In genomic region chr19:55176116-55176515, GRCh38 we compare ENCODE assay signal across 25 cellular contexts. TPM values are rescaled to one million over a fixed set of nuclear protein-coding genes. Genes with fewer than 3 reads are reported as not detected.
DNase-seq lines count a peak whose midpoint lies in the region; ATAC-seq and TF ChIP-seq lines count a peak whose summit lies in the region.
"Had no signal": no experiment of that assay in that cellular context is flagged by ENCODE, and none has a peak within 500 bp of the region (broad histone marks: within the 10 kb centered on the region; RNA-seq: fewer than 3 reads in every experiment).

No MANE protein-coding gene starts in this region.

- DNase-seq in DND-41: peak; percentile 17
- DNase-seq in Jurkat, Clone E6-1 (ENCODE audit: low read depth, low spot score): peak; percentile 69
- no peak for DNase-seq in PC-9
- peak; percentile 52 for DNase-seq in epidermal melanocyte (ENCODE audit: insufficient read length, low spot score)
- no peak for DNase-seq in left ventricle myocardium superior
- no peak for DNase-seq in HuH-7.5 (ENCODE audit: low spot score)
- no peak for DNase-seq in cortex of kidney (lab: John Stamatoyannopoulos, UW)
- DNase-seq: activated CD4-positive, alpha-beta memory T cell treated with anti-CD3 and anti-CD28 coated beads for 36 hours; activated CD4-positive, CD25-positive, alpha-beta regulatory T cell; caudate nucleus; dermis blood vessel endothelial cell; H7; lower lobe of right lung; NCI-H1417; NCI-H524 treated with DMSO at 0.1 percent for 48 hours; nephron progenitor cell; posterior cingulate gyrus; RPMI8226; stimulated activated CD4-positive, alpha-beta T cell treated with anti-CD3 and anti-CD28 coated beads, Interleukin-15, amount 100 ng/mL, for 24 hours; stimulated activated naive CD8-positive, alpha-beta T cell treated with anti-CD3 and anti-CD28 coated beads, Interleukin-15, Interleukin-2, amounts not matched to agents 100 U/mL and 50 U/mL, for 24 hours had no signal

- no peaks in the 10 kb centered on the region for H3K9me2 ChIP-seq in PC-9 (ENCODE audit: insufficient read depth)

- POLR2A ChIA-PET in PC-9 (lab: Charles Lee; ENCODE audit: unreplicated experiment): interaction anchor here (0.6 kb wide), 1 partner anchor 101 kb away, joined by 3 read pairs; the partner anchor contains the start of gene EPS8L1

- H3F3A ChIP-seq in PC-9 (ENCODE audit: insufficient read depth, low read depth): peaks cover 25% of the 10 kb centered on the region

- H3K4me3 ChIP-seq in DND-41 (ENCODE audit: low read depth in 1 of 2, low read length in 2 of 2) (no peak overlapping the region), PC-9 (no peak overlapping the region)
- H3K4me3 ChIP-seq in Jurkat, Clone E6-1 (ENCODE audit: low read length): no peak overlapping the region
- H3K4me3 ChIP-seq: ascending aorta, lower lobe of right lung, vagina had no signal

- intact Hi-C loops in PC-9 (cut with micrococcal nuclease; ENCODE audit: unreplicated experiment) (no loop called here), left ventricle myocardium superior (cut with micrococcal nuclease) (no loop called here)

- H3K4me1 ChIP-seq in DND-41 (ENCODE audit: insufficient read depth, low read length) (peaks cover 27% of the 10 kb centered on the region), PC-9 (replicated peaks; ENCODE audit: insufficient read depth) (peaks cover 10% of the 10 kb centered on the region; the same call in 1 of the 2 replicates)

- ATAC-seq in DND-41 (ENCODE audit: insufficient read depth, low read depth): no peak
- ATAC-seq in left ventricle myocardium superior: no peak
- ATAC-seq: lower lobe of right lung; SK-N-SH treated with all-trans-retinoic acid at 6 μM for 48 hours; stimulated activated naive CD8-positive, alpha-beta T cell treated with anti-CD3 and anti-CD28 coated beads, Interleukin-15, Interleukin-2, amounts not matched to agents 100 U/mL and 50 U/mL, for 24 hours had no signal

- peaks cover 15% of the 10 kb centered on the region for H3K27me3 ChIP-seq in DND-41 (ENCODE audit: insufficient read depth, low read length, poor library complexity)
- no peaks in the 10 kb centered on the region for H3K27me3 ChIP-seq in PC-9 (ENCODE audit: insufficient read depth, low read depth)

- no peak overlapping the region for H2AFZ ChIP-seq in DND-41 (ENCODE audit: low read depth, low read length)
- no peak overlapping the region for H2AFZ ChIP-seq in PC-9

- no peaks in the 10 kb centered on the region for H3K9me3 ChIP-seq in DND-41 (ENCODE audit: insufficient read depth, low read length, severe bottlenecking)
- no peaks in the 10 kb centered on the region for H3K9me3 ChIP-seq in PC-9 (ENCODE audit: insufficient read depth, low read depth)
- H3K9me3 ChIP-seq: ascending aorta, lower lobe of right lung, vagina had no signal

- BruUV-seq in PC-9 (replicated peaks; lab: Mats Ljungman, UMichigan): no TSS peak

- H3K4me2 ChIP-seq in DND-41 (ENCODE audit: insufficient read depth, low read length) (no peak overlapping the region), PC-9 (no peak overlapping the region)

- no peak overlapping the region for H3K27ac ChIP-seq in DND-41 (ENCODE audit: low read length)
- H3K27ac ChIP-seq in PC-9: no peak overlapping the region
- H3K27ac ChIP-seq: ascending aorta, lower lobe of right lung, vagina had no signal

- CTCF ChIA-PET in PC-9 (lab: Charles Lee): no interaction called here

- no peaks in the 10 kb centered on the region for H3K36me3 ChIP-seq in DND-41 (ENCODE audit: insufficient read depth, low read length)
- no peaks in the 10 kb centered on the region for H3K36me3 ChIP-seq in PC-9 (ENCODE audit: low read depth)
- H3K36me3 ChIP-seq: ascending aorta, lower lobe of right lung, vagina had no signal

- no peak for TF ChIP-seq CTCF in DND-41 (IDR thresholded peaks at IDR 0.05; ENCODE audit: borderline replicate concordance, extremely low read depth, low read length, poor library complexity, severe bottlenecking)
- 0 out of 2 replicates have a peak, but pooled peaks have one; percentile 30 for TF ChIP-seq CTCF in PC-9 (conservative IDR thresholded peaks at IDR 0.05)

- H4K20me1 ChIP-seq in DND-41 (ENCODE audit: insufficient read depth, low read length) (peaks cover 19% of the 10 kb centered on the region), PC-9 (ENCODE audit: insufficient read depth) (no peaks in the 10 kb centered on the region)

- no peak overlapping the region for H3K9ac ChIP-seq in DND-41 (ENCODE audit: low read depth, low read length)

- H3K79me2 ChIP-seq in DND-41 (ENCODE audit: insufficient read depth, low read length) (no peaks in the 10 kb centered on the region), PC-9 (ENCODE audit: low read depth) (no peaks in the 10 kb centered on the region)

RNA-seq across cellular contexts. Expression of gene SYT5, which starts 4.0 kb away (rescaled TPM):
- polyA plus RNA-seq in Jurkat, Clone E6-1 (2012; ENCODE audit: insufficient read depth, insufficient read length): 4.1 TPM
- total RNA-seq in PC-9 (2021): 1.3 and 2.8 TPM in 2 replicates
- total RNA-seq in left ventricle myocardium superior: not detected
- total RNA-seq: ascending aorta, dermis blood vessel endothelial cell, lower lobe of right lung, mucosa of gallbladder, vagina had no signal
- polyA plus RNA-seq: CD14-positive monocyte had no signal

RNA-seq across cellular contexts. Expression of gene DNAAF3, which starts 9.7 kb away (rescaled TPM):
- 14.5 TPM for polyA plus RNA-seq in Jurkat, Clone E6-1 (2012; ENCODE audit: insufficient read depth, insufficient read length)
- total RNA-seq in PC-9 (2021): 51.8 and 76.6 TPM in 2 replicates
- 0.87 TPM for total RNA-seq in left ventricle myocardium superior
- total RNA-seq: activated CD4-positive, alpha-beta memory T cell treated with anti-CD3 and anti-CD28 coated beads for 36 hours; ascending aorta had no signal

RNA-seq across cellular contexts. Expression of gene TNNI3, which starts 18.6 kb away (rescaled TPM):
- polyA plus RNA-seq in Jurkat, Clone E6-1 (2012; ENCODE audit: insufficient read depth, insufficient read length): 3.0 TPM
- total RNA-seq in PC-9 (2021) (13.7 and 18.2 TPM in 2 replicates), left ventricle myocardium superior (5,071 TPM)
- total RNA-seq: activated CD4-positive, alpha-beta memory T cell treated with anti-CD3 and anti-CD28 coated beads for 36 hours; ascending aorta; dermis blood vessel endothelial cell; mucosa of gallbladder; vagina had no signal

RNA-seq across cellular contexts. Expression of gene TNNT1, which starts 27.1 kb away (rescaled TPM):
- 30.1 TPM for polyA plus RNA-seq in Jurkat, Clone E6-1 (2012; ENCODE audit: insufficient read depth, insufficient read length)
- total RNA-seq in PC-9 (2021) (228 and 266 TPM in 2 replicates), left ventricle myocardium superior (50.2 TPM)
- total RNA-seq: activated CD4-positive, alpha-beta memory T cell treated with anti-CD3 and anti-CD28 coated beads for 36 hours; ascending aorta; lower lobe of right lung had no signal

RNA-seq across cellular contexts. Expression of gene PTPRH, which starts 33.2 kb away (rescaled TPM):
- not detected for polyA plus RNA-seq in Jurkat, Clone E6-1 (2012; ENCODE audit: insufficient read depth, insufficient read length)
- 11.7 and 21.4 TPM in 2 replicates for total RNA-seq in PC-9 (2021)
- total RNA-seq in left ventricle myocardium superior: 0.47 TPM
- total RNA-seq: activated CD4-positive, alpha-beta memory T cell treated with anti-CD3 and anti-CD28 coated beads for 36 hours had no signal

Comparison
In these comparisons a context has a peak if more than half of its experiments do, and no peak if none do; other contexts are left out.
1. DNase-seq: peak in DND-41 (single experiment), Jurkat, Clone E6-1 (single experiment) and epidermal melanocyte (single experiment); none in PC-9 (0 of 2), left ventricle myocardium superior (single experiment), HuH-7.5 (single experiment) and cortex of kidney (single experiment).
2. RNA of gene DNAAF3, which starts 9.7 kb away (total RNA-seq): 51.8 to 76.6 TPM in PC-9; 0.87 TPM in left ventricle myocardium superior (single experiment); every median in the first group is over 10 times any median in the second.
3. RNA of gene TNNI3, which starts 18.6 kb away (total RNA-seq): 5,071 TPM in left ventricle myocardium superior (single experiment); 13.7 to 18.2 TPM in PC-9; every median in the first group is over 100 times any median in the second.